Comparison of ENCODE assay signal across 8 cellular contexts in genomic region chr1:111570781-111571181, GRCh38. TPM values are rescaled to one million over a fixed set of nuclear protein-coding genes. Genes with fewer than 3 reads are reported as not detected.
DNase-seq lines count a peak whose midpoint lies in the region; ATAC-seq and TF ChIP-seq lines count a peak whose summit lies in the region.

No MANE protein-coding gene starts in this region.

- no peak overlapping the region for H3K4me3 ChIP-seq in DND-41 (ENCODE audit: low read depth in 1 of 2, low read length in 2 of 2)
- no peak overlapping the region for H3K4me3 ChIP-seq in Jurkat, Clone E6-1 (ENCODE audit: low read length)
- H3K4me3 ChIP-seq in iPS DF 6.9 (ENCODE audit: low read length): no peak overlapping the region

- no peaks in the 10 kb centered on the region for H3K9me3 Mint-ChIP-seq in stimulated activated naive B cell treated with anti-CD40 and anti-IgM and Interleukin-4, amounts not matched to agents 10 μg/mL and 1 μg/mL and 100 μg/mL, for 72 hours

- H3K4me2 ChIP-seq in DND-41 (ENCODE audit: insufficient read depth, low read length): no peak overlapping the region

- no peak overlapping the region for H3K9ac ChIP-seq in DND-41 (ENCODE audit: low read depth, low read length)

- no CpG with 5 or more reads among the region's 2 CpGs for WGBS in iPS DF 6.9 (ENCODE audit: insufficient coverage, insufficient read length)

- H3K27me3 ChIP-seq in DND-41 (ENCODE audit: insufficient read depth, low read length, poor library complexity): peaks cover 13% of the 10 kb centered on the region
- no peaks in the 10 kb centered on the region for H3K27me3 ChIP-seq in iPS DF 6.9 (ENCODE audit: control insufficient read depth, insufficient read depth, low read length)

- H3K36me3 Mint-ChIP-seq in stimulated activated naive B cell treated with anti-CD40 and anti-IgM and Interleukin-4, amounts not matched to agents 10 μg/mL and 1 μg/mL and 100 μg/mL, for 72 hours: no peaks in the 10 kb centered on the region

- H3K27me3 Mint-ChIP-seq in stimulated activated naive B cell treated with anti-CD40 and anti-IgM and Interleukin-4, amounts not matched to agents 10 μg/mL and 1 μg/mL and 100 μg/mL, for 72 hours: no peaks in the 10 kb centered on the region

- H3K4me3 Mint-ChIP-seq in stimulated activated naive B cell treated with anti-CD40 and anti-IgM and Interleukin-4, amounts not matched to agents 10 μg/mL and 1 μg/mL and 100 μg/mL, for 72 hours: no peak overlapping the region

- H3K36me3 ChIP-seq in DND-41 (ENCODE audit: insufficient read depth, low read length): no peaks in the 10 kb centered on the region
- no peaks in the 10 kb centered on the region for H3K36me3 ChIP-seq in iPS DF 6.9 (ENCODE audit: control insufficient read depth, insufficient read depth, low read length)

- no peak overlapping the region for H2AFZ ChIP-seq in DND-41 (ENCODE audit: low read depth, low read length)

- H3K27ac Mint-ChIP-seq in stimulated activated naive B cell treated with anti-CD40 and anti-IgM and Interleukin-4, amounts not matched to agents 10 μg/mL and 1 μg/mL and 100 μg/mL, for 72 hours: no peak overlapping the region

- H3K9me3 ChIP-seq in DND-41 (ENCODE audit: insufficient read depth, low read length, severe bottlenecking) (no peaks in the 10 kb centered on the region), iPS DF 6.9 (ENCODE audit: control insufficient read depth, insufficient read depth, low read length) (no peaks in the 10 kb centered on the region)

- DNase-seq in DND-41 (peak; percentile 19), activated T-cell treated with anti-CD3 and anti-CD28 coated beads for 4 hours (peak; percentile 9), iPS DF 6.9 (ENCODE audit: low read depth, low spot score) (peak; percentile 11), HCEC 1CT (no peak), midbrain (lab: John Stamatoyannopoulos, UW) (no peak), NCI-H345 (lab: John Stamatoyannopoulos, UW) (no peak)
- DNase-seq in Jurkat, Clone E6-1 (ENCODE audit: low read depth, low spot score): peak; percentile 39
- no peak for DNase-seq in stimulated activated naive B cell treated with anti-CD40 and anti-IgM and Interleukin-4, amounts not matched to agents 10 μg/mL and 1 μg/mL and 100 μg/mL, for 72 hours

- H3K4me1 Mint-ChIP-seq in stimulated activated naive B cell treated with anti-CD40 and anti-IgM and Interleukin-4, amounts not matched to agents 10 μg/mL and 1 μg/mL and 100 μg/mL, for 72 hours: peaks cover 18 to 19% of the 10 kb centered on the region in 2 donors

- no peak for ATAC-seq in DND-41 (ENCODE audit: insufficient read depth, low read depth)
- peak; percentile 74 to 80 for ATAC-seq in stimulated activated naive B cell treated with anti-CD40 and anti-IgM and Interleukin-4, amounts not matched to agents 10 μg/mL and 1 μg/mL and 100 μg/mL, for 72 hours (replicated peaks)

- TF ChIP-seq CTCF in DND-41 (IDR thresholded peaks at IDR 0.05; ENCODE audit: borderline replicate concordance, extremely low read depth, low read length, poor library complexity, severe bottlenecking): peak; percentile 52

- H3K4me1 ChIP-seq in DND-41 (ENCODE audit: insufficient read depth, low read length): no peaks in the 10 kb centered on the region
- no peaks in the 10 kb centered on the region for H3K4me1 ChIP-seq in iPS DF 6.9 (ENCODE audit: control insufficient read depth, insufficient read depth, low read length)

- no peak overlapping the region for H3K27ac ChIP-seq in DND-41 (ENCODE audit: low read length)
- no peak overlapping the region for H3K27ac ChIP-seq in iPS DF 6.9 (ENCODE audit: low read length)

- no peaks in the 10 kb centered on the region for H4K20me1 ChIP-seq in DND-41 (ENCODE audit: insufficient read depth, low read length)

- H3K79me2 ChIP-seq in DND-41 (ENCODE audit: insufficient read depth, low read length): no peaks in the 10 kb centered on the region

RNA-seq across cellular contexts. Expression of gene RAP1A, which starts 48.8 kb away (rescaled TPM):
- polyA plus RNA-seq in Jurkat, Clone E6-1 (2012; ENCODE audit: insufficient read depth, insufficient read length): 54.3 TPM

Comparison
In these comparisons a context has a peak if more than half of its experiments do, and no peak if none do; other contexts are left out.
1. DNase-seq: peak in DND-41 (single experiment), Jurkat, Clone E6-1 (single experiment), activated T-cell treated with anti-CD3 and anti-CD28 coated beads for 4 hours (single experiment) and iPS DF 6.9 (single experiment); none in stimulated activated naive B cell treated with anti-CD40 and anti-IgM and Interleukin-4, amounts not matched to agents 10 μg/mL and 1 μg/mL and 100 μg/mL, for 72 hours (single experiment), HCEC 1CT (single experiment), midbrain (single experiment) and NCI-H345 (single experiment).